Comparison of ENCODE assay signal across 1 cellular context in genomic region chr2:52956766-52957165, GRCh38.
TF ChIP-seq lines count a peak whose summit lies in the region.

No MANE protein-coding gene starts in this region.

TF ChIP-seq in GM23338, 12 proteins besides CTCF, POLR2A, EP300 and RAD21:
- TF ChIP-seq ZNF114 (CRISPR knock-in tag; IDR thresholded peaks at IDR 0.05): no peak
- TF ChIP-seq POLR2AphosphoS5 (IDR thresholded peaks at IDR 0.05; ENCODE audit: low read depth): no peak
- TF ChIP-seq ZNF331 (CRISPR knock-in tag; IDR thresholded peaks at IDR 0.05; ENCODE audit: low read depth): no peak
- TF ChIP-seq EZH2 (IDR thresholded peaks at IDR 0.05; ENCODE audit: low read depth, unreplicated experiment): no peak
- TF ChIP-seq STAT1 (IDR thresholded peaks at IDR 0.05; ENCODE audit: unreplicated experiment): no peak
- TF ChIP-seq NANOG (IDR thresholded peaks at IDR 0.05; ENCODE audit: borderline replicate concordance): no peak
- TF ChIP-seq JUNB (IDR thresholded peaks at IDR 0.05; ENCODE audit: unreplicated experiment): no peak
- no peak for TF ChIP-seq ZNF462 (CRISPR knock-in tag; IDR thresholded peaks at IDR 0.05)
- TF ChIP-seq REST (IDR thresholded peaks at IDR 0.05; ENCODE audit: unreplicated experiment): no peak
- no peak for TF ChIP-seq ETS1 (IDR thresholded peaks at IDR 0.05)
- TF ChIP-seq CREB1 (CRISPR knock-in tag; IDR thresholded peaks at IDR 0.05; ENCODE audit: low read depth): no peak
- TF ChIP-seq EZH2phosphoT487 (IDR thresholded peaks at IDR 0.05; ENCODE audit: unreplicated experiment): no peak
